14 cellular contexts compared by ENCODE assay signal in the genomic region with DNA sequence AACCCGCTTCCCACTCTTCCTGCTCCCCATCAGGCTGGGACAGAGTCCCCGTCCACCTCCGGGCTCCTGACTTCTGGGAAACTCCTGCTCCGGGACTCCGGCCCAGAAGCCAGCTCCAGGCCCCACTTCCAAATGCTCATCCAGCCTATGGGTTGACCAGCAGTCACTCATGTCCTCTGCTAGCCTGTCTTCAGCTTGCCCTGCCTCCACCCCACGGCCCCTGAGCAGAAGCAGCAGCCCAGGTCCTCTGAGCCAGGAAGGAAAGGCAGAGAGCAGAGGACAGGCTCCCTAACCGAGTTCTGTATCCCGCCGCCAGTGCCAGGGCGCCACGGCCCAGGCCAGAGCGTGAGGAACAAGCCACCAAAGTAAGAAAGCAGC.
"Had no signal": no experiment of that assay in that cellular context is flagged by ENCODE, and none has a peak within 500 bp of the region (broad histone marks: within the 10 kb centered on the region; RNA-seq: fewer than 3 reads in every experiment).

No MANE protein-coding gene starts in this region.

- H3K9me3 Mint-ChIP-seq: activated naive CD8-positive, alpha-beta T cell treated with anti-CD3 and anti-CD28 coated beads for 36 hours; T-helper 2 cell treated with Interferon-gamma antibody and Interleukin-4, amounts not matched to agents 5 μg/mL and 100 μg/mL, for 36 hours had no signal

- DNase-seq: activated CD4-positive, alpha-beta T cell treated with anti-CD3 and anti-CD28 coated beads, Interleukin-2, amount 10 ng/mL, durations not matched to agents 24 days and 14 days; activated CD4-positive, CD25-positive, alpha-beta regulatory T cell; activated naive CD8-positive, alpha-beta T cell treated with anti-CD3 and anti-CD28 coated beads for 36 hours; activated T-cell treated with anti-CD3 and anti-CD28 coated beads, Interleukin-2, amount 50 U/mL, for 72 hours; amygdala; cerebellar nuclear complex; foreskin melanocyte; stimulated activated CD4-positive, alpha-beta T cell treated with anti-CD3 and anti-CD28 coated beads, Interleukin-4, amount 100 ng/mL, for 4 hours; stimulated activated CD8-positive, alpha-beta memory T cell treated with anti-CD3 and anti-CD28 coated beads, Interleukin-4, amount 100 ng/mL, for 48 hours; stimulated activated naive CD8-positive, alpha-beta T cell treated with anti-CD3 and anti-CD28 coated beads, Interleukin-15, Interleukin-2, amounts not matched to agents 100 U/mL and 50 U/mL, for 24 hours; SW 1271; transverse colon had no signal

- H3K4me3 Mint-ChIP-seq: activated CD4-positive, alpha-beta T cell treated with anti-CD3 and anti-CD28 coated beads, Interleukin-2, amount 10 ng/mL, durations not matched to agents 24 days and 14 days; activated naive CD8-positive, alpha-beta T cell treated with anti-CD3 and anti-CD28 coated beads for 36 hours; brain; T-helper 2 cell treated with Interferon-gamma antibody and Interleukin-4, amounts not matched to agents 5 μg/mL and 100 μg/mL, for 36 hours had no signal

- H3K27ac Mint-ChIP-seq: activated CD4-positive, alpha-beta T cell treated with anti-CD3 and anti-CD28 coated beads, Interleukin-2, amount 10 ng/mL, durations not matched to agents 24 days and 14 days; activated naive CD8-positive, alpha-beta T cell treated with anti-CD3 and anti-CD28 coated beads for 36 hours; activated T-cell treated with anti-CD3 and anti-CD28 coated beads, Interleukin-2, amount 50 U/mL, for 72 hours; T-helper 2 cell treated with Interferon-gamma antibody and Interleukin-4, amounts not matched to agents 5 μg/mL and 100 μg/mL, for 36 hours had no signal

- H3K36me3 Mint-ChIP-seq: activated naive CD8-positive, alpha-beta T cell treated with anti-CD3 and anti-CD28 coated beads for 36 hours; brain had no signal

- H3K27me3 Mint-ChIP-seq: activated naive CD8-positive, alpha-beta T cell treated with anti-CD3 and anti-CD28 coated beads for 36 hours had no signal
